30 cellular contexts compared by ENCODE assay signal in genomic region chr17:31552568-31552967, GRCh38.
"Had no signal": no experiment of that assay in that cellular context is flagged by ENCODE, and none has a peak within 500 bp of the region (broad histone marks: within the 10 kb centered on the region; RNA-seq: fewer than 3 reads in every experiment).

No MANE protein-coding gene starts in this region.

- ATAC-seq: activated T-cell treated with anti-CD3 and anti-CD28 coated beads, Interleukin-2, amount 50 U/mL, for 72 hours; body of pancreas; gastroesophageal sphincter; T-helper 17 cell had no signal

- H3K27me3 ChIP-seq: body of pancreas, breast epithelium, colonic mucosa, esophagus squamous epithelium, gastroesophageal sphincter had no signal

- DNase-seq: activated CD4-positive, alpha-beta memory T cell treated with anti-CD3 and anti-CD28 coated beads, Interleukin-2, amount 10 ng/mL, durations not matched to agents 7 days and 5 days; activated CD4-positive, alpha-beta T cell treated with anti-CD3 and anti-CD28 coated beads for 1 hour; activated CD4-positive, alpha-beta T cell treated with anti-CD3 and anti-CD28 coated beads for 4 hours; activated CD4-positive, alpha-beta T cell treated with anti-CD3 and anti-CD28 coated beads, Interleukin-2, amount 10 ng/mL, durations not matched to agents 7 days and 5 days; activated CD4-positive, alpha-beta T cell treated with anti-CD3 and anti-CD28 coated beads, Interleukin-2, amount 50 U/mL, for 4 hours; activated CD8-positive, alpha-beta memory T cell treated with anti-CD3 and anti-CD28 coated beads, Interleukin-2, amount 50 U/mL, for 48 hours; activated gamma-delta T cell; activated naive CD4-positive, alpha-beta T cell; activated naive CD4-positive, alpha-beta T cell treated with anti-CD3 and anti-CD28 coated beads, Interleukin-2, amount 10 ng/mL, durations not matched to agents 7 days and 5 days; activated T-cell treated with anti-CD3 and anti-CD28 coated beads for 4 hours; activated T-cell treated with anti-CD3 and anti-CD28 coated beads, Interleukin-2, amount 50 U/mL, for 24 hours; activated T-cell treated with anti-CD3 and anti-CD28 coated beads, Interleukin-2, amount 50 U/mL, for 72 hours; amygdala; aorta; body of pancreas; central memory CD4-positive, alpha-beta T cell; cerebellar nuclear complex; colonic mucosa; effector CD8-positive, alpha-beta T cell; esophagus squamous epithelium; foreskin melanocyte; T-helper 1 cell; T-helper 17 cell had no signal

- H3K27ac ChIP-seq: body of pancreas, breast epithelium, cardiac muscle cell, colonic mucosa, epithelial cell of prostate, esophagus squamous epithelium, gastroesophageal sphincter had no signal

- H3K4me1 ChIP-seq: breast epithelium, colonic mucosa had no signal

- H3K27me3 Mint-ChIP-seq: activated naive CD8-positive, alpha-beta T cell; activated T-cell treated with anti-CD3 and anti-CD28 coated beads, Interleukin-2, amount 50 U/mL, for 24 hours; T-helper 17 cell had no signal

- H3K4me3 Mint-ChIP-seq: activated CD4-positive, alpha-beta memory T cell treated with anti-CD3 and anti-CD28 coated beads, Interleukin-2, amount 10 ng/mL, durations not matched to agents 7 days and 5 days; activated CD4-positive, alpha-beta T cell treated with anti-CD3 and anti-CD28 coated beads, Interleukin-2, amount 10 ng/mL, durations not matched to agents 7 days and 5 days; activated naive CD4-positive, alpha-beta T cell treated with anti-CD3 and anti-CD28 coated beads, Interleukin-2, amount 10 ng/mL, durations not matched to agents 7 days and 5 days; activated naive CD8-positive, alpha-beta T cell; activated T-cell treated with anti-CD3 and anti-CD28 coated beads, Interleukin-2, amount 50 U/mL, for 24 hours; activated T-cell treated with anti-CD3 and anti-CD28 coated beads, Interleukin-2, amount 50 U/mL, for 72 hours; T-helper 17 cell had no signal

- H3K27ac Mint-ChIP-seq: activated CD4-positive, alpha-beta memory T cell treated with anti-CD3 and anti-CD28 coated beads, Interleukin-2, amount 10 ng/mL, durations not matched to agents 7 days and 5 days; activated CD4-positive, alpha-beta T cell treated with anti-CD3 and anti-CD28 coated beads, Interleukin-2, amount 10 ng/mL, durations not matched to agents 7 days and 5 days; activated naive CD4-positive, alpha-beta T cell treated with anti-CD3 and anti-CD28 coated beads, Interleukin-2, amount 10 ng/mL, durations not matched to agents 7 days and 5 days; activated naive CD8-positive, alpha-beta T cell; activated T-cell treated with anti-CD3 and anti-CD28 coated beads, Interleukin-2, amount 50 U/mL, for 24 hours; activated T-cell treated with anti-CD3 and anti-CD28 coated beads, Interleukin-2, amount 50 U/mL, for 72 hours; T-helper 17 cell; T-helper 2 cell treated with Interferon-gamma antibody and Interleukin-4, amounts not matched to agents 5 μg/mL and 100 μg/mL, for 36 hours had no signal

- H3K4me3 ChIP-seq: body of pancreas, breast epithelium, cardiac muscle cell, colonic mucosa, esophagus squamous epithelium, gastroesophageal sphincter had no signal

- FAIRE-seq: endometrium had no signal

- H3K36me3 ChIP-seq: breast epithelium, cardiac muscle cell, colonic mucosa, esophagus squamous epithelium, gastroesophageal sphincter had no signal

- H3K9me3 ChIP-seq: body of pancreas, breast epithelium, colonic mucosa, esophagus squamous epithelium, gastroesophageal sphincter had no signal

- H3K9me3 Mint-ChIP-seq: activated CD4-positive, alpha-beta memory T cell treated with anti-CD3 and anti-CD28 coated beads, Interleukin-2, amount 10 ng/mL, durations not matched to agents 7 days and 5 days; activated CD4-positive, alpha-beta T cell treated with anti-CD3 and anti-CD28 coated beads, Interleukin-2, amount 10 ng/mL, durations not matched to agents 7 days and 5 days; activated naive CD4-positive, alpha-beta T cell treated with anti-CD3 and anti-CD28 coated beads, Interleukin-2, amount 10 ng/mL, durations not matched to agents 7 days and 5 days; activated T-cell treated with anti-CD3 and anti-CD28 coated beads, Interleukin-2, amount 50 U/mL, for 24 hours; activated T-cell treated with anti-CD3 and anti-CD28 coated beads, Interleukin-2, amount 50 U/mL, for 72 hours; T-helper 2 cell treated with Interferon-gamma antibody and Interleukin-4, amounts not matched to agents 5 μg/mL and 100 μg/mL, for 36 hours had no signal

- H3K36me3 Mint-ChIP-seq: activated naive CD8-positive, alpha-beta T cell had no signal
